In genomic region chr16:50210266-50211038, GRCh38 we compare ENCODE assay signal across 8 cellular contexts. TPM values are rescaled to one million over a fixed set of nuclear protein-coding genes. Genes with fewer than 3 reads are reported as not detected.
DNase-seq lines count a peak whose midpoint lies in the region; ATAC-seq and TF ChIP-seq lines count a peak whose summit lies in the region.

No MANE protein-coding gene starts in this region.

- H3K36me3 ChIP-seq in gastrocnemius medialis: peaks cover 0 to 17% of the 10 kb centered on the region in 2 donors

- H3K36me3 Mint-ChIP-seq in T-helper 17 cell (ENCODE audit: low read depth): peaks cover 2% of the 10 kb centered on the region

- H3K9me3 ChIP-seq in T-helper 17 cell (ENCODE audit: control insufficient read depth, low read length, poor library complexity, severe bottlenecking) (no peaks in the 10 kb centered on the region), gastrocnemius medialis (no peaks in the 10 kb centered on the region)

- intact Hi-C loops in gastrocnemius medialis (cut with DNase I; ENCODE audit: low total_unique reads): loop anchor here (2.0 to 10.0 kb wide), 3 partner anchors 56 to 594 kb away; partner anchors contain the start of gene CNEP1R1

- peak; percentile 80 for DNase-seq in HFF-Myc (ENCODE audit: extremely low read depth, low read depth)
- DNase-seq in MV-4-11 (lab: John Stamatoyannopoulos, UW): peak; percentile 71
- DNase-seq in T-helper 17 cell: peak in 1 of 3 donors; percentile 32
- DNase-seq in astrocyte of the hippocampus (ENCODE audit: low read depth, low spot score): peak; percentile 94
- peak in 46 of 51 donors; percentile 5 to 85 (median 67) for DNase-seq in hypothalamus (lab: John Stamatoyannopoulos, UW)
- peak; percentile 36 to 63 for DNase-seq in gastrocnemius medialis
- DNase-seq in NCI-H2081 treated with DMSO at 0.1 percent for 48 hours (lab: John Stamatoyannopoulos, UW): no peak

- in situ Hi-C loops in gastrocnemius medialis (cut with MboI; ENCODE audit: low sequenced_read_pairs in 4 of 4): loop anchor here (10.0 to 25.0 kb wide), 4 partner anchors 144 to 454 kb away; partner anchors contain the start of gene BRD7 (in 1 of the 4)

- no peaks in the 10 kb centered on the region for H3K27me3 Mint-ChIP-seq in T-helper 17 cell

- H3K4me3 ChIP-seq in HFF-Myc (replicated peaks; ENCODE audit: low read depth, low read length): no peak overlapping the region
- no peak overlapping the region for H3K4me3 ChIP-seq in gastrocnemius medialis

- H3K27me3 ChIP-seq in gastrocnemius medialis: no peaks in the 10 kb centered on the region

- ATAC-seq in T-helper 17 cell (peak; percentile 92), gastrocnemius medialis (peak; percentile 48 to 82)

- H3K4me3 Mint-ChIP-seq in T-helper 17 cell: no peak overlapping the region

- H3K27ac Mint-ChIP-seq in T-helper 17 cell: peak overlapping the region; percentile 88

- TF ChIP-seq CTCF in GM12872 (IDR thresholded peaks at IDR 0.05; ENCODE audit: insufficient read depth, low read depth, low read length) (peak; percentile 89), HFF-Myc (IDR thresholded peaks at IDR 0.05; ENCODE audit: low read depth, low read length, missing control alignments) (peak; percentile 77), gastrocnemius medialis (IDR thresholded peaks at IDR 0.05 in 4 of 5, conservative IDR thresholded peaks at IDR 0.05 in 1 of 5) (peak; percentile 15 to 58 (median 39))

- peaks cover 39 to 40% of the 10 kb centered on the region in 2 donors for H3K4me1 ChIP-seq in gastrocnemius medialis

- H3K27ac ChIP-seq in gastrocnemius medialis: peak overlapping the region; percentile 35 to 72 (median 50)

- peaks cover 31% of the 10 kb centered on the region for H3K4me1 Mint-ChIP-seq in T-helper 17 cell

- no peak for TF ChIP-seq POLR2A in gastrocnemius medialis (IDR thresholded peaks at IDR 0.05)

RNA-seq across cellular contexts. Expression of gene ADCY7, which starts 55.9 kb away (rescaled TPM):
- total RNA-seq in T-helper 17 cell (100 to 1,000 TPM; 187 to 203 TPM), gastrocnemius medialis (1 to 10 TPM in 3 of 4 donors, under 1 TPM in 1; 0.90 to 7.3 (median 2.6) TPM)

RNA-seq across cellular contexts. Expression of gene TENT4B, which starts 57.3 kb away (rescaled TPM):
- total RNA-seq in T-helper 17 cell (10 to 100 TPM; 21.5 to 23.0 TPM), gastrocnemius medialis (10 to 100 TPM in 1 of 4 donors, 1 to 10 TPM in 3; 5.7 to 12.2 (median 7.0) TPM)

Comparison
In these comparisons a context has a peak if more than half of its experiments do, and no peak if none do; other contexts are left out.
1. CTCF ChIP-seq: peak in every context shown above with its lines; median percentile 89 in GM12872; 77 in HFF-Myc; 39 in gastrocnemius medialis.
2. RNA of gene ADCY7, which starts 55.9 kb away (total RNA-seq): 187 to 203 TPM in T-helper 17 cell; 0.90 to 7.3 TPM in gastrocnemius medialis; every median in the first group is over 10 times any median in the second.